In genomic region chr12:57092529-57092862, GRCh38 we compare ENCODE assay signal across 1 cellular context.
TF ChIP-seq lines count a peak whose summit lies in the region.

No MANE protein-coding gene starts in this region.

TF ChIP-seq in GM12878, 131 proteins besides CTCF, POLR2A, EP300 and RAD21:
- TF ChIP-seq KAT2A (conservative IDR thresholded peaks at IDR 0.05; ENCODE audit: control insufficient read depth, low read depth, low read length) (no peak), ZNF622 (IDR thresholded peaks at IDR 0.05) (no peak), GABPA (IDR thresholded peaks at IDR 0.05; ENCODE audit: low read depth) (no peak), CBFB (IDR thresholded peaks at IDR 0.05; ENCODE audit: low read depth) (no peak), SIX5 (IDR thresholded peaks at IDR 0.05; ENCODE audit: low read depth, low read length, severe bottlenecking) (no peak), E2F4 (IDR thresholded peaks at IDR 0.05; ENCODE audit: low read depth, low read length) (no peak), SUZ12 (IDR thresholded peaks at IDR 0.05; ENCODE audit: unreplicated experiment) (no peak), NR2F1 (conservative IDR thresholded peaks at IDR 0.05) (no peak), FOXK2 (IDR thresholded peaks at IDR 0.05) (no peak), RUNX3 (IDR thresholded peaks at IDR 0.05; ENCODE audit: low read length) (no peak)
- TF ChIP-seq, protein P1, sequence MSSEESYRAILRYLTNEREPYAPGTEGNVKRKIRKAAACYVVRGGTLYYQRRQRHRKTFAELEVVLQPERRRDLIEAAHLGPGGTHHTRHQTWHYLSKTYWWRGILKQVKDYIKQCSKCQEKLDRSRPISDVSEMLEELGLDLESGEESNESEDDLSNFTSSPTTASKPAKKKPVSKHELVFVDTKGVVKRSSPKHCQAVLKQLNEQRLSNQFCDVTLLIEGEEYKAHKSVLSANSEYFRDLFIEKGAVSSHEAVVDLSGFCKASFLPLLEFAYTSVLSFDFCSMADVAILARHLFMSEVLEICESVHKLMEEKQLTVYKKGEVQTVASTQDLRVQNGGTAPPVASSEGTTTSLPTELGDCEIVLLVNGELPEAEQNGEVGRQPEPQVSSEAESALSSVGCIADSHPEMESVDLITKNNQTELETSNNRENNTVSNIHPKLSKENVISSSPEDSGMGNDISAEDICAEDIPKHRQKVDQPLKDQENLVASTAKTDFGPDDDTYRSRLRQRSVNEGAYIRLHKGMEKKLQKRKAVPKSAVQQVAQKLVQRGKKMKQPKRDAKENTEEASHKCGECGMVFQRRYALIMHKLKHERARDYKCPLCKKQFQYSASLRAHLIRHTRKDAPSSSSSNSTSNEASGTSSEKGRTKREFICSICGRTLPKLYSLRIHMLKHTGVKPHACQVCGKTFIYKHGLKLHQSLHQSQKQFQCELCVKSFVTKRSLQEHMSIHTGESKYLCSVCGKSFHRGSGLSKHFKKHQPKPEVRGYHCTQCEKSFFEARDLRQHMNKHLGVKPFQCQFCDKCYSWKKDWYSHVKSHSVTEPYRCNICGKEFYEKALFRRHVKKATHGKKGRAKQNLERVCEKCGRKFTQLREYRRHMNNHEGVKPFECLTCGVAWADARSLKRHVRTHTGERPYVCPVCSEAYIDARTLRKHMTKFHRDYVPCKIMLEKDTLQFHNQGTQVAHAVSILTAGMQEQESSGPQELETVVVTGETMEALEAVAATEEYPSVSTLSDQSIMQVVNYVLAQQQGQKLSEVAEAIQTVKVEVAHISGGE (CRISPR knock-in tag; IDR thresholded peaks at IDR 0.05), result no peak
- TF ChIP-seq, protein P2, sequence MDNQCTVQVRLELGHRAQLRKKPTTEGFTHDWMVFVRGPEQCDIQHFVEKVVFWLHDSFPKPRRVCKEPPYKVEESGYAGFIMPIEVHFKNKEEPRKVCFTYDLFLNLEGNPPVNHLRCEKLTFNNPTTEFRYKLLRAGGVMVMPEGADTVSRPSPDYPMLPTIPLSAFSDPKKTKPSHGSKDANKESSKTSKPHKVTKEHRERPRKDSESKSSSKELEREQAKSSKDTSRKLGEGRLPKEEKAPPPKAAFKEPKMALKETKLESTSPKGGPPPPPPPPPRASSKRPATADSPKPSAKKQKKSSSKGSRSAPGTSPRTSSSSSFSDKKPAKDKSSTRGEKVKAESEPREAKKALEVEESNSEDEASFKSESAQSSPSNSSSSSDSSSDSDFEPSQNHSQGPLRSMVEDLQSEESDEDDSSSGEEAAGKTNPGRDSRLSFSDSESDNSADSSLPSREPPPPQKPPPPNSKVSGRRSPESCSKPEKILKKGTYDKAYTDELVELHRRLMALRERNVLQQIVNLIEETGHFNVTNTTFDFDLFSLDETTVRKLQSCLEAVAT (IDR thresholded peaks at IDR 0.05), result no peak
